Comparison of ENCODE assay signal across 1 cellular context in genomic region chr1:89667691-89668090, GRCh38.
TF ChIP-seq lines count a peak whose summit lies in the region.

No MANE protein-coding gene starts in this region.

TF ChIP-seq in SK-N-SH, 30 proteins besides CTCF, POLR2A, EP300 and RAD21 (continued from another document):
- TF ChIP-seq, protein P1, sequence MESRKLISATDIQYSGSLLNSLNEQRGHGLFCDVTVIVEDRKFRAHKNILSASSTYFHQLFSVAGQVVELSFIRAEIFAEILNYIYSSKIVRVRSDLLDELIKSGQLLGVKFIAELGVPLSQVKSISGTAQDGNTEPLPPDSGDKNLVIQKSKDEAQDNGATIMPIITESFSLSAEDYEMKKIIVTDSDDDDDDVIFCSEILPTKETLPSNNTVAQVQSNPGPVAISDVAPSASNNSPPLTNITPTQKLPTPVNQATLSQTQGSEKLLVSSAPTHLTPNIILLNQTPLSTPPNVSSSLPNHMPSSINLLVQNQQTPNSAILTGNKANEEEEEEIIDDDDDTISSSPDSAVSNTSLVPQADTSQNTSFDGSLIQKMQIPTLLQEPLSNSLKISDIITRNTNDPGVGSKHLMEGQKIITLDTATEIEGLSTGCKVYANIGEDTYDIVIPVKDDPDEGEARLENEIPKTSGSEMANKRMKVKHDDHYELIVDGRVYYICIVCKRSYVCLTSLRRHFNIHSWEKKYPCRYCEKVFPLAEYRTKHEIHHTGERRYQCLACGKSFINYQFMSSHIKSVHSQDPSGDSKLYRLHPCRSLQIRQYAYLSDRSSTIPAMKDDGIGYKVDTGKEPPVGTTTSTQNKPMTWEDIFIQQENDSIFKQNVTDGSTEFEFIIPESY (IDR thresholded peaks at IDR 0.05; ENCODE audit: borderline replicate concordance, low read depth): no peak
- no peak for TF ChIP-seq YY1 (IDR thresholded peaks at IDR 0.05; ENCODE audit: low read depth)
- no peak for TF ChIP-seq MEF2A (IDR thresholded peaks at IDR 0.05; ENCODE audit: borderline replicate concordance, low read depth)
- TF ChIP-seq EZH2phosphoT487 (IDR thresholded peaks at IDR 0.05; ENCODE audit: borderline replicate concordance, low read depth): no peak
TF ChIP-seq in SK-N-SH: peak in this region for 0.
